Comparison of ENCODE assay signal across 8 cellular contexts in the genomic region with DNA sequence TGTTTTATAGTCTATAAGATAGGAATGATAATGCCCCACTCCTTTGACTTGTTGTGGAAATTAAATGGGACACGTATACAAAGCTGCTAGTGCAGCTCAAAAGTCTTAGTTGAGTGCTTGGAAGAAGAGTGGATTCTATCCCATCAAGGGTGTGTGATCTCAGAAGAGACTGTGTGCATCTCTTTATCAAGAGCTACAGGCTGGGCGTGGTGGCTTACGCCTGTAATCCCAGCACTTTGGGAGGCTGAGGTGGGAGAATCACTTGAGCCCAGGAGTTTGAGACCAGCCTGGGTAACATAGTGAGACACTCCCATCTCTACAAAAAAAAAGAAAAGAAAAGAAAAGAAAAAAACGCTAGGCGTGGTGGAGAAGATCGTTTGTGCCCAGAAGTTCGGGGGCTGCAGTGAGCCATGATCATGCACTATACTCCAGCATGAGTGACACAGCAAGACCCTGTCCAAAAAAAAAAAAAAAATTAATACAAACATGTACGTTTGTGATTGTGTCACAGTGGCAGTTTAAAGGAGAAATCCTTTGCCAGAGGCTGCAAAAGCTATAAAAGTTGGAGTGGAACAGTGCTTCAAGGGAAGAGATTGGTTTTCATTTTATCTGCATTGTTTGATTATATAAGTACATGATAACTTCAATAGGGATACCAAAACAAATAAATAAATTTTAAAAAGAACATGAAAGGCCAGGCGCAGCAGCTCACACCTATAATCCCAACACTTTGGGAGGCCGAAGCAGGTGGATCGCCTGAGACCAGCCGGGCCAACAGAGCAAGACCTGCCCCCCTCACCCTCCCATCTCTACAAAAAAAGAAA. TPM values are rescaled to one million over a fixed set of nuclear protein-coding genes. Genes with fewer than 3 reads are reported as not detected.
DNase-seq lines count a peak whose midpoint lies in the region; ATAC-seq, FAIRE-seq and TF ChIP-seq lines count a peak whose summit lies in the region.

No MANE protein-coding gene starts in this region.

- H3K4me2 ChIP-seq in Karpas-422 (ENCODE audit: low read depth, low read length, poor library complexity, severe bottlenecking): peak overlapping the region; percentile 81

- no peaks in the 10 kb centered on the region for H3K9me2 ChIP-seq in Karpas-422 (replicated peaks; ENCODE audit: insufficient read depth, low read length)

- H4K20me1 ChIP-seq in Karpas-422 (ENCODE audit: insufficient read depth, low read depth, low read length): no peaks in the 10 kb centered on the region

- H2AFZ ChIP-seq in Karpas-422 (ENCODE audit: low read length): no peak overlapping the region; the same call in 1 of the 2 replicates

- H3K36me3 ChIP-seq in Karpas-422 (ENCODE audit: insufficient read depth, low read length): peaks cover 10% of the 10 kb centered on the region; the same call in 1 of the 2 replicates
- H3K36me3 ChIP-seq in bronchial epithelial cell (ENCODE audit: control insufficient read depth, insufficient read depth, low read length): no peaks in the 10 kb centered on the region
- peaks cover 0 to under 1% of the 10 kb centered on the region in 2 donors for H3K36me3 ChIP-seq in muscle layer of duodenum (ENCODE audit: control insufficient read depth in 1 of 2, insufficient read depth in 2 of 2, low read length in 2 of 2)

- H3K9me3 ChIP-seq in Karpas-422 (ENCODE audit: low read length) (no peaks in the 10 kb centered on the region), muscle layer of duodenum (ENCODE audit: control insufficient read depth in 1 of 2, low read length in 2 of 2) (no peaks in the 10 kb centered on the region)

- H3K79me2 ChIP-seq in Karpas-422 (ENCODE audit: low read length): peaks cover 35% of the 10 kb centered on the region

- H3K4me1 ChIP-seq in Karpas-422 (ENCODE audit: low read length) (peaks cover 39% of the 10 kb centered on the region), muscle layer of duodenum (ENCODE audit: control insufficient read depth in 1 of 2, insufficient read depth in 2 of 2, low read length in 2 of 2) (peaks cover 12 to 35% of the 10 kb centered on the region in 2 donors)

- H3K27ac ChIP-seq in Karpas-422 (ENCODE audit: low read length) (peak overlapping the region; percentile 92; the same call in 1 of the 2 replicates), muscle layer of duodenum (ENCODE audit: low read length) (peak overlapping the region; percentile 79)

- peak overlapping the region; percentile 92 for H3K9ac ChIP-seq in Karpas-422 (ENCODE audit: low read length)

- no peak for ATAC-seq in HG02623 (IDR thresholded peaks at IDR 0.05; ENCODE audit: unreplicated experiment)
- no peak for ATAC-seq in HG03565 (IDR thresholded peaks at IDR 0.05; ENCODE audit: unreplicated experiment)

- FAIRE-seq in bronchial epithelial cell (lab: Jason Lieb, UNC): no peak

- no peaks in the 10 kb centered on the region for H3K27me3 ChIP-seq in Karpas-422 (ENCODE audit: low read length)
- H3K27me3 ChIP-seq in bronchial epithelial cell (ENCODE audit: control insufficient read depth, insufficient read depth, low read length): no peaks in the 10 kb centered on the region
- no peaks in the 10 kb centered on the region for H3K27me3 ChIP-seq in muscle layer of duodenum (ENCODE audit: low read depth, low read length)

- DNase-seq in AG10803 (ENCODE audit: low read depth) (no peak), Karpas-422 (no peak), bronchial epithelial cell (ENCODE audit: low read depth) (no peak), GOT3 (lab: John Stamatoyannopoulos, UW) (no peak), posterior vena cava (ENCODE audit: low spot score) (no peak)

- H3K4me3 ChIP-seq in AG10803 (ENCODE audit: low read length): peak overlapping the region; percentile 70
- peak overlapping the region; percentile 90 for H3K4me3 ChIP-seq in Karpas-422 (ENCODE audit: low read length)
- H3K4me3 ChIP-seq in bronchial epithelial cell (ENCODE audit: low read depth, low read length): peak overlapping the region; percentile 52
- peak overlapping the region; percentile 72 to 80 for H3K4me3 ChIP-seq in muscle layer of duodenum (ENCODE audit: low read depth in 1 of 2, low read length in 2 of 2)

- TF ChIP-seq CTCF in AG10803 (conservative IDR thresholded peaks at IDR 0.05; ENCODE audit: low read length) (no peak), bronchial epithelial cell (IDR thresholded peaks at IDR 0.05; ENCODE audit: insufficient read depth, low read length, severe bottlenecking) (no peak)

- intact Hi-C loops in posterior vena cava (cut with DNase I): no loop called here

RNA-seq across cellular contexts. Expression of gene DIS3L, which starts 0.9 kb away (rescaled TPM):
- total RNA-seq in Karpas-422 (2014; rRNA removed; shearing (Covaris generic); ENCODE audit: low replicate concordance): 25.5 and 40.2 TPM in 2 replicates
- 11.8 and 19.2 TPM in 2 replicates for total RNA-seq in bronchial epithelial cell
- total RNA-seq in posterior vena cava: 10 to 100 TPM; 24.3 to 25.3 TPM

RNA-seq across cellular contexts. Expression of gene MEGF11, which starts 38.9 kb away (rescaled TPM):
- total RNA-seq in Karpas-422 (2014; rRNA removed; shearing (Covaris generic); ENCODE audit: low replicate concordance): not detected in 2 replicates
- total RNA-seq in bronchial epithelial cell (not detected in 2 replicates), posterior vena cava (under 1 TPM in 1 of 2 donors, not detected in 1; 0.05 TPM)
